8 cellular contexts compared by ENCODE assay signal in genomic region chr10:58268946-58269831, GRCh38. TPM values are rescaled to one million over a fixed set of nuclear protein-coding genes. Genes with fewer than 3 reads are reported as not detected.
DNase-seq lines count a peak whose midpoint lies in the region; ATAC-seq, FAIRE-seq and TF ChIP-seq lines count a peak whose summit lies in the region.

Gene CISD1, plus strand, starts transcription at chr10:58269162. Its CDS starts 112 bp downstream, at chr10:58269274.

- peak within 1 kb of the TSS; percentile 87 for H3K4me3 Mint-ChIP-seq in natural killer cell treated with Interleukin-12 subunit alpha and Interleukin-12 subunit beta and Interleukin-15 and Interleukin-18, amount 100 ng/mL, for 72 hours

- H3K79me2 ChIP-seq in Loucy (ENCODE audit: insufficient read depth, low read length): peaks cover 49% of the 10 kb centered on the region

- peak within 1 kb of the TSS; percentile 82 for H3K9ac ChIP-seq in Loucy (ENCODE audit: low read depth, low read length, poor library complexity, severe bottlenecking)

- peak within 1 kb of the TSS; percentile 95 for H3K4me2 ChIP-seq in Loucy (ENCODE audit: low read depth, low read length, poor library complexity, severe bottlenecking)

- peak within 1 kb of the TSS; percentile 98 for H2AFZ ChIP-seq in Loucy (ENCODE audit: low read length)

- peak; percentile 84 to 89 for ATAC-seq in natural killer cell treated with Interleukin-12 subunit alpha and Interleukin-12 subunit beta and Interleukin-15 and Interleukin-18, amount 100 ng/mL, for 72 hours
- peak; percentile 76 for ATAC-seq in stimulated activated naive CD8-positive, alpha-beta T cell treated with anti-CD3 and anti-CD28 coated beads, Interleukin-15, Interleukin-2, amounts not matched to agents 100 U/mL and 50 U/mL, for 24 hours

- H3K4me1 ChIP-seq in Loucy (ENCODE audit: insufficient read depth, low read length, poor library complexity, severe bottlenecking): peaks cover 28% of the 10 kb centered on the region

- H3F3A ChIP-seq in Loucy (ENCODE audit: low read depth): no peaks in the 10 kb centered on the region

- peak; percentile 100 for DNase-seq in EL
- DNase-seq in H54 (ENCODE audit: insufficient read length, low spot score): peak; percentile 98
- DNase-seq in activated T-helper 9 cell treated with anti-CD3 and anti-CD28 coated beads, Interleukin-2, amount 50 U/mL, for 16 hours (ENCODE audit: low read depth): peak; percentile 91
- peak; percentile 99 for DNase-seq in fibroblast of peridontal ligament (ENCODE audit: extremely low read depth)
- DNase-seq in natural killer cell treated with Interleukin-12 subunit alpha and Interleukin-12 subunit beta and Interleukin-15 and Interleukin-18, amount 100 ng/mL, for 72 hours (ENCODE audit: low spot score): peak; percentile 97
- peak; percentile 95 for DNase-seq in stimulated activated naive CD8-positive, alpha-beta T cell treated with anti-CD3 and anti-CD28 coated beads, Interleukin-15, Interleukin-2, amounts not matched to agents 100 U/mL and 50 U/mL, for 24 hours

- H3K36me3 Mint-ChIP-seq in natural killer cell treated with Interleukin-12 subunit alpha and Interleukin-12 subunit beta and Interleukin-15 and Interleukin-18, amount 100 ng/mL, for 72 hours: no peaks in the 10 kb centered on the region

- TF ChIP-seq POLR2A in H54 (IDR thresholded peaks at IDR 0.05; ENCODE audit: low read depth, low read length) (peak; percentile 82), Raji (IDR thresholded peaks at IDR 0.05; ENCODE audit: insufficient read depth, low read depth, low read length) (peak; percentile 98)

- H3K9me3 Mint-ChIP-seq in natural killer cell treated with Interleukin-12 subunit alpha and Interleukin-12 subunit beta and Interleukin-15 and Interleukin-18, amount 100 ng/mL, for 72 hours: no peaks in the 10 kb centered on the region

- no peaks in the 10 kb centered on the region for H3K36me3 ChIP-seq in Loucy (ENCODE audit: insufficient read depth, low read length)

- H3K9me3 ChIP-seq in Loucy (ENCODE audit: insufficient read depth, low read depth, low read length): no peaks in the 10 kb centered on the region

- H3K4me1 Mint-ChIP-seq in natural killer cell treated with Interleukin-12 subunit alpha and Interleukin-12 subunit beta and Interleukin-15 and Interleukin-18, amount 100 ng/mL, for 72 hours (ENCODE audit: low read depth in 2 of 2): peaks cover 23 to 45% of the 10 kb centered on the region in 2 donors

- peak within 1 kb of the TSS; percentile 85 for H3K4me3 ChIP-seq in Loucy (ENCODE audit: low read length, poor library complexity, severe bottlenecking)

- no peaks in the 10 kb centered on the region for H3K27me3 ChIP-seq in Loucy (ENCODE audit: insufficient read depth, low read length, poor library complexity, severe bottlenecking)

- peaks cover 24% of the 10 kb centered on the region for H4K20me1 ChIP-seq in Loucy (ENCODE audit: insufficient read depth, low read length, poor library complexity, severe bottlenecking)

- H3K9me2 ChIP-seq in Loucy (replicated peaks; ENCODE audit: low read depth, low read length): no peaks in the 10 kb centered on the region

- H3K27ac Mint-ChIP-seq in natural killer cell treated with Interleukin-12 subunit alpha and Interleukin-12 subunit beta and Interleukin-15 and Interleukin-18, amount 100 ng/mL, for 72 hours: peak within 1 kb of the TSS; percentile 89 to 94

- no peak for TF ChIP-seq CTCF in Loucy (conservative IDR thresholded peaks at IDR 0.05; ENCODE audit: low read length)

- FAIRE-seq in H54 (lab: Jason Lieb, UNC): peak; percentile 99

- no peaks in the 10 kb centered on the region for H3K27me3 Mint-ChIP-seq in natural killer cell treated with Interleukin-12 subunit alpha and Interleukin-12 subunit beta and Interleukin-15 and Interleukin-18, amount 100 ng/mL, for 72 hours

RNA-seq across cellular contexts. Expression of gene CISD1, which starts in this region (rescaled TPM):
- total RNA-seq in natural killer cell treated with Interleukin-12 subunit alpha and Interleukin-12 subunit beta and Interleukin-15 and Interleukin-18, amount 100 ng/mL, for 72 hours: 10 to 100 TPM; 41.2 to 48.5 TPM

Comparison
In these comparisons a context has a peak if more than half of its experiments do, and no peak if none do; other contexts are left out.
1. Peak in every context shown above with its lines: DNase-seq, ATAC-seq and H3K4me3 ChIP-seq.